ENCODE assay signal across 9 cellular contexts in genomic region chr10:102230264-102230860, GRCh38. TPM values are rescaled to one million over a fixed set of nuclear protein-coding genes. Genes with fewer than 3 reads are reported as not detected.
DNase-seq lines count a peak whose midpoint lies in the region; ATAC-seq, FAIRE-seq and TF ChIP-seq lines count a peak whose summit lies in the region.
"Had no signal": no experiment of that assay in that cellular context is flagged by ENCODE, and none has a peak within 500 bp of the region (broad histone marks: within the 10 kb centered on the region; RNA-seq: fewer than 3 reads in every experiment).

No MANE protein-coding gene starts in this region.

- 3% methylated on average over 15 of the region's 50 CpGs for WGBS in K562 (ENCODE audit: insufficient coverage, low coverage, missing lambda C conversion rate)

- intact Hi-C loops in K562 (cut with micrococcal nuclease) = loop anchor here (2.0 to 5.0 kb wide), 3 partner anchors 62 to 352 kb away; no protein-coding TSS in a partner anchor

- H3K27me3 ChIP-seq in K562 (ENCODE audit: control insufficient read depth in 2 of 2, insufficient read depth in 2 of 2, low read length in 2 of 2) = peaks cover 0 to 5% of the 10 kb centered on the region in 2 experiments; a peak in 1 of 5 replicates

- in situ Hi-C loops in K562 (cut with MboI) = loop anchor here (25.0 kb wide), 1 partner anchor 357 kb away; no protein-coding TSS in a partner anchor

- peak overlapping the region; percentile 25 to 89; a peak in 3 of 4 replicates for H3K9ac ChIP-seq in K562 (ENCODE audit: insufficient read depth in 1 of 2, low read depth in 2 of 2, low read length in 2 of 2)

- no peak for TF ChIP-seq POLR2A in K562 (conservative IDR thresholded peaks at IDR 0.05)
- TF ChIP-seq POLR2A in H54 (IDR thresholded peaks at IDR 0.05; ENCODE audit: low read depth, low read length) = no peak

- TF ChIP-seq CTCF in AG04449 (IDR thresholded peaks at IDR 0.05; ENCODE audit: insufficient read depth, low read length, missing control alignments) = no peak
- no peak for TF ChIP-seq CTCF in HEK293 (tag by site-specific recombination; IDR thresholded peaks at IDR 0.05)
- no peak for TF ChIP-seq CTCF in K562 (IDR thresholded peaks at IDR 0.05 in 2 of 3, conservative IDR thresholded peaks at IDR 0.05 in 1 of 3; ENCODE audit: insufficient read depth in 2 of 3, low read depth in 1 of 3, low read length in 3 of 3)

- H4K20me1 ChIP-seq in K562 (replicated peaks; ENCODE audit: control insufficient read depth, insufficient read depth, low read length) = no peaks in the 10 kb centered on the region

- peak overlapping the region; percentile 80 for H3K4me2 ChIP-seq in K562 (ENCODE audit: insufficient read depth, low read length)

- H2AFZ ChIP-seq in K562 (ENCODE audit: low read depth, low read length) = peak overlapping the region; percentile 81

- H3K36me3 ChIP-seq in HEK293 (ENCODE audit: control insufficient read depth in 2 of 2, insufficient read depth in 1 of 2, low read length in 2 of 2) = no peaks in the 10 kb centered on the region
- H3K36me3 ChIP-seq in K562 (ENCODE audit: control insufficient read depth, insufficient read depth, low read length) = no peaks in the 10 kb centered on the region

- H3K27ac ChIP-seq in HEK293 (ENCODE audit: extremely low read depth, low read depth, low read length) (peak overlapping the region; percentile 77), K562 (ENCODE audit: extremely low read depth, low read depth, low read length) (no peak overlapping the region)

- DNase-seq in AG04449 (ENCODE audit: low read depth, low spot score) (no peak), RPMI7951 (ENCODE audit: low read depth) (peak; percentile 67), K562 (ENCODE audit: extremely low read depth in 1 of 4, low spot score in 3 of 4) (peak; percentile 48 to 57 (median 52)), iris pigment epithelial cell (ENCODE audit: low read depth) (peak; percentile 63), H54 (ENCODE audit: insufficient read length, low spot score) (no peak)
- peak; percentile 47 to 51 for DNase-seq in stimulated activated CD4-positive, alpha-beta T cell treated with anti-CD3 and anti-CD28 coated beads, Interleukin-2, amount 100 ng/mL, for 24 hours

- no peak for TF ChIP-seq RAD21 in K562 (CRISPR knock-in tag; conservative IDR thresholded peaks at IDR 0.05 in 1 of 2, IDR thresholded peaks at IDR 0.05 in 1 of 2)

- FAIRE-seq in K562 (lab: Jason Lieb, UNC) (no peak), H54 (lab: Jason Lieb, UNC) (no peak)
- FAIRE-seq: islet of Langerhans had no signal

- peak; percentile 50 for ATAC-seq in K562
- ATAC-seq in GM21619 (IDR thresholded peaks at IDR 0.05; ENCODE audit: unreplicated experiment) = no peak

- H3K9me3 ChIP-seq in HEK293 (ENCODE audit: control insufficient read depth, insufficient read depth, low read depth, low read length) = no peaks in the 10 kb centered on the region
- H3K9me3 ChIP-seq in K562 (replicated peaks; ENCODE audit: control insufficient read depth, insufficient read depth, low read depth, low read length) = no peaks in the 10 kb centered on the region

- POLR2A ChIA-PET in AG04449 (lab: Yijun Ruan, JAX) (interaction anchor here (0.7 to 1.3 kb wide), 5 partner anchors 11 to 171 kb away, joined by 3 read pairs; partner anchors contain the start of genes GBF1, NFKB2 and PITX3), HEK293 (lab: Yijun Ruan, JAX) (interaction anchor here (0.6 to 3.0 kb wide), 23 partner anchors 11 to 414 kb away, joined by 3 to 11 read pairs (median 4); partner anchors contain the start of genes ACTR1A, CUEDC2, FBXL15 and GBF1), K562 (lab: Yijun Ruan, JAX) (interaction anchor here (0.6 to 3.0 kb wide), 10 partner anchors 10 to 220 kb away, joined by 3 to 12 read pairs (median 4); partner anchors contain the start of genes GBF1 and PITX3)

- no peaks in the 10 kb centered on the region for H3K79me2 ChIP-seq in K562 (ENCODE audit: control insufficient read depth, insufficient read depth, low read length)

- CTCF ChIA-PET in AG04449 (lab: Yijun Ruan, JAX) (interaction anchor here (0.6 to 17.7 kb wide), 65 partner anchors 9 to 1454 kb away, joined by 3 to 942 read pairs (median 5); partner anchors contain the start of genes CUEDC2, FBXL15, GBF1 and NFKB2), HEK293 (lab: Yijun Ruan, JAX) (interaction anchor here (0.5 to 17.5 kb wide), 52 partner anchors 8 to 503 kb away, joined by 3 to 531 read pairs (median 5); partner anchors contain the start of genes FBXL15, GBF1, NOLC1 and PITX3), K562 (lab: Yijun Ruan, JAX; ENCODE audit: low intra/inter-chr PET ratio) (interaction anchor here (1.8 to 3.1 kb wide), 4 partner anchors 117 to 354 kb away, joined by 8 to 26 read pairs (median 14); no protein-coding TSS in a partner anchor)

- no peak for TF ChIP-seq EP300 in K562 (IDR thresholded peaks at IDR 0.05; ENCODE audit: low read length)

- H3K4me3 ChIP-seq in AG04449 (ENCODE audit: low read depth, low read length) = peak overlapping the region; percentile 49
- peak overlapping the region; percentile 53 for H3K4me3 ChIP-seq in HEK293 (ENCODE audit: low read depth, low read length)
- H3K4me3 ChIP-seq in K562 = peak overlapping the region; percentile 43

- H3K4me1 ChIP-seq in HEK293 (ENCODE audit: control insufficient read depth, insufficient read depth, low read length) (peaks cover 6% of the 10 kb centered on the region), K562 (replicated peaks in 1 of 2; ENCODE audit: control insufficient read depth in 2 of 2, insufficient read depth in 2 of 2, low read length in 2 of 2) (peaks cover 13 to 34% of the 10 kb centered on the region in 2 experiments; a peak in 4 of 5 replicates)

- no peaks in the 10 kb centered on the region for H3K9me1 ChIP-seq in K562 (ENCODE audit: control insufficient read depth, insufficient read depth, low read length)

- no TSS peak for BruUV-seq in K562 (replicated peaks; lab: Mats Ljungman, UMichigan)

RNA-seq across cellular contexts. Expression of gene ELOVL3, which starts 4.3 kb away (rescaled TPM):
- total RNA-seq in RPMI7951 (2014; rRNA removed; shearing (Covaris generic)) = 0.36 and 0.49 TPM in 2 replicates
- total RNA-seq in K562 (2011; cell fraction: chromatin; rRNA removed; ENCODE audit: low replicate concordance) = 0.32 and 1.4 TPM in 2 replicates
- total RNA-seq in K562 (2011; cell fraction: nucleolus; rRNA removed) = 1.5 and 1.6 TPM in 2 replicates
- total RNA-seq in K562 (2011; cell fraction: nucleoplasm; rRNA removed) = 1.6 and 2.0 TPM in 2 replicates
- total RNA-seq in K562 (2014; rRNA removed) (0.32 and 1.3 TPM in 2 replicates), K562 (2014; rRNA removed; fragmentation: Illumina TruSeq; extraction: Trizol) (0.87 and 1.3 TPM in 2 replicates), K562 (2015; rRNA removed; fragmentation: Illumina TruSeq; extraction: Trizol) (0.75 and 0.87 TPM in 2 replicates), K562 (2021) (0.86 and 1.2 TPM in 2 replicates)
- polyA plus RNA-seq in K562 (2011; rRNA removed) (1.9 and 3.0 TPM in 2 replicates), K562 (2014; fragmentation: Illumina TruSeq; extraction: Trizol) (1.3 and 1.5 TPM in 2 replicates), K562 (2014; fragmentation: Nextera tagmentation; extraction: Ambion mirVana) (1 to 10 TPM; 2.5 to 3.3 TPM), K562 (2014; rRNA removed) (0.86 and 1.3 TPM in 2 replicates)
- 2.1 and 2.9 TPM in 2 replicates for polyA plus RNA-seq in K562 (2011; cell fraction: cytosol; rRNA removed)
- polyA plus RNA-seq in K562 (2011; cell fraction: nucleus; rRNA removed) = 0.69 and 1.2 TPM in 2 replicates
- 0.47 and 0.51 TPM in 2 replicates for polyA plus RNA-seq in K562 (2012)
- polyA minus RNA-seq in K562 (2011; rRNA and poly(A)+ RNA removed) = 0.84 and 1.1 TPM in 2 replicates
- polyA minus RNA-seq in K562 (2011; cell fraction: cytosol; rRNA and poly(A)+ RNA removed) = not detected in 2 replicates
- polyA minus RNA-seq in K562 (2011; cell fraction: nucleus; rRNA and poly(A)+ RNA removed) = 0.13 and 1.1 TPM in 2 replicates

RNA-seq across cellular contexts. Expression of gene PITX3, which starts 10.9 kb away (rescaled TPM):
- not detected in 2 replicates for total RNA-seq in RPMI7951 (2014; rRNA removed; shearing (Covaris generic))
- total RNA-seq in K562 (2011; cell fraction: chromatin; rRNA removed; ENCODE audit: low replicate concordance) = not detected in 2 replicates
- total RNA-seq in K562 (2011; cell fraction: nucleolus; rRNA removed) = 0.17 and 0.53 TPM in 2 replicates
- total RNA-seq in K562 (2011; cell fraction: nucleoplasm; rRNA removed) = not detected in 2 replicates
- total RNA-seq in K562 (2014; rRNA removed) (0.37 and 0.95 TPM in 2 replicates), K562 (2014; rRNA removed; fragmentation: Illumina TruSeq; extraction: Trizol) (not detected in 2 replicates), K562 (2015; rRNA removed; fragmentation: Illumina TruSeq; extraction: Trizol) (not detected in 2 replicates), K562 (2021) (0.56 and 0.98 TPM in 2 replicates)
- polyA plus RNA-seq in K562 (2011; rRNA removed) (not detected in 2 replicates), K562 (2014; fragmentation: Illumina TruSeq; extraction: Trizol) (0.11 TPM in 1 of 2 replicates, not detected in the other), K562 (2014; fragmentation: Nextera tagmentation; extraction: Ambion mirVana) (not detected), K562 (2014; rRNA removed) (0.30 and 0.32 TPM in 2 replicates)
- 0.12 and 0.60 TPM in 2 replicates for polyA plus RNA-seq in K562 (2011; cell fraction: cytosol; rRNA removed)
- 0.10 and 0.11 TPM in 2 replicates for polyA plus RNA-seq in K562 (2011; cell fraction: nucleus; rRNA removed)
- polyA plus RNA-seq in K562 (2012) = 0.07 TPM in 1 of 2 replicates, not detected in the other
- polyA minus RNA-seq in K562 (2011; rRNA and poly(A)+ RNA removed) = not detected in 2 replicates
- not detected in 2 replicates for polyA minus RNA-seq in K562 (2011; cell fraction: cytosol; rRNA and poly(A)+ RNA removed)
- not detected in 2 replicates for polyA minus RNA-seq in K562 (2011; cell fraction: nucleus; rRNA and poly(A)+ RNA removed)

RNA-seq across cellular contexts. Expression of gene GBF1, which starts 15.0 kb away (rescaled TPM):
- total RNA-seq in RPMI7951 (2014; rRNA removed; shearing (Covaris generic)) = 23.9 and 31.0 TPM in 2 replicates
- total RNA-seq in K562 (2011; cell fraction: chromatin; rRNA removed; ENCODE audit: low replicate concordance) = 75.4 and 122 TPM in 2 replicates
- total RNA-seq in K562 (2011; cell fraction: nucleolus; rRNA removed) = 51.5 and 52.9 TPM in 2 replicates
- total RNA-seq in K562 (2011; cell fraction: nucleoplasm; rRNA removed) = 48.7 and 49.8 TPM in 2 replicates
- total RNA-seq in K562 (2014; rRNA removed) = 11.1 and 13.5 TPM in 2 replicates
- total RNA-seq in K562 (2014; rRNA removed; fragmentation: Illumina TruSeq; extraction: Trizol) = 9.4 and 10.0 TPM in 2 replicates
- total RNA-seq in K562 (2015; rRNA removed; fragmentation: Illumina TruSeq; extraction: Trizol) = 10.3 and 11.4 TPM in 2 replicates
- total RNA-seq in K562 (2021) = 25.0 and 28.0 TPM in 2 replicates
- polyA plus RNA-seq in K562 (2011; rRNA removed) = 8.7 and 19.9 TPM in 2 replicates
- polyA plus RNA-seq in K562 (2011; cell fraction: cytosol; rRNA removed) = 8.4 and 10.0 TPM in 2 replicates
- 40.7 and 41.9 TPM in 2 replicates for polyA plus RNA-seq in K562 (2011; cell fraction: nucleus; rRNA removed)
- polyA plus RNA-seq in K562 (2012) = 19.5 and 27.2 TPM in 2 replicates
- polyA plus RNA-seq in K562 (2014; fragmentation: Illumina TruSeq; extraction: Trizol) = 21.4 and 22.8 TPM in 2 replicates
- 1 to 10 TPM in 1 of 2 experiments, under 1 TPM in 1; 0.69 to 1.3 TPM for polyA plus RNA-seq in K562 (2014; fragmentation: Nextera tagmentation; extraction: Ambion mirVana)
- 9.9 and 11.3 TPM in 2 replicates for polyA plus RNA-seq in K562 (2014; rRNA removed)
- 22.8 and 34.0 TPM in 2 replicates for polyA minus RNA-seq in K562 (2011; rRNA and poly(A)+ RNA removed)
- polyA minus RNA-seq in K562 (2011; cell fraction: cytosol; rRNA and poly(A)+ RNA removed) = 24.3 and 30.0 TPM in 2 replicates
- 24.9 and 58.9 TPM in 2 replicates for polyA minus RNA-seq in K562 (2011; cell fraction: nucleus; rRNA and poly(A)+ RNA removed)

Comparison
In these comparisons a context has a peak if more than half of its experiments do, and no peak if none do; other contexts are left out.
1. DNase-seq: peak in RPMI7951 (single experiment), K562 (4 of 4), iris pigment epithelial cell (single experiment) and stimulated activated CD4-positive, alpha-beta T cell treated with anti-CD3 and anti-CD28 coated beads, Interleukin-2, amount 100 ng/mL, for 24 hours (2 of 2); none in AG04449 (single experiment) and H54 (single experiment).
2. Peak in every context shown above with its lines, with median percentiles within 50 percentile points of each other: H3K4me3 ChIP-seq.